8 cellular contexts compared by ENCODE assay signal in genomic region chr1:54413295-54413694, GRCh38. TPM values are rescaled to one million over a fixed set of nuclear protein-coding genes. Genes with fewer than 3 reads are reported as not detected.
DNase-seq lines count a peak whose midpoint lies in the region; ATAC-seq, FAIRE-seq and TF ChIP-seq lines count a peak whose summit lies in the region.

No MANE protein-coding gene starts in this region.

- intact Hi-C loops in natural killer cell (cut with micrococcal nuclease), result no loop called here
- intact Hi-C loops in K562 (cut with micrococcal nuclease), result no loop called here
- intact Hi-C loops in vagina (cut with DNase I), result no loop called here

- no peaks in the 10 kb centered on the region for H3K36me3 ChIP-seq in K562 (ENCODE audit: control insufficient read depth, insufficient read depth, low read length)
- no peaks in the 10 kb centered on the region for H3K36me3 ChIP-seq in liver (ENCODE audit: control insufficient read depth in 4 of 4, insufficient read depth in 3 of 4, low read depth in 1 of 4, low read length in 3 of 4)
- no peaks in the 10 kb centered on the region for H3K36me3 ChIP-seq in vagina

- no peak overlapping the region for H3K27ac ChIP-seq in K562 (ENCODE audit: extremely low read depth, low read depth, low read length)
- H3K27ac ChIP-seq in liver (ENCODE audit: low read depth in 1 of 2, low read length in 2 of 2), result peak overlapping the region in 1 of 2 donors; percentile 18
- H3K27ac ChIP-seq in vagina, result peak overlapping the region; percentile 51

- CTCF ChIA-PET in K562 (lab: Yijun Ruan, JAX; ENCODE audit: low intra/inter-chr PET ratio), result interaction anchor here (0.6 kb wide), 1 partner anchor 258 kb away, joined by 3 read pairs; no protein-coding TSS in a partner anchor

- DNase-seq in natural killer cell treated with Interleukin-12 subunit alpha and Interleukin-12 subunit beta and Interleukin-15 and Interleukin-18, amount 100 ng/mL, for 72 hours (ENCODE audit: low spot score), result no peak
- DNase-seq in natural killer cell (no peak), K562 (ENCODE audit: extremely low read depth in 1 of 4, low spot score in 3 of 4) (no peak), vagina (ENCODE audit: extremely low spot score in 2 of 2) (no peak), cortex of kidney (lab: John Stamatoyannopoulos, UW) (no peak)
- DNase-seq in stimulated activated CD4-positive, alpha-beta T cell treated with anti-CD3 and anti-CD28 coated beads, Interleukin-12 subunit alpha, Interleukin-12 subunit beta, amount 100 ng/mL, for 4 hours, result no peak

- H3K4me1 Mint-ChIP-seq in natural killer cell treated with Interleukin-12 subunit alpha and Interleukin-12 subunit beta and Interleukin-15 and Interleukin-18, amount 100 ng/mL, for 72 hours (ENCODE audit: low read depth in 2 of 2), result peaks cover 29 to 36% of the 10 kb centered on the region in 2 donors
- H3K4me1 Mint-ChIP-seq in natural killer cell, result peaks cover 31 to 44% of the 10 kb centered on the region in 2 donors

- TF ChIP-seq POLR2A in K562 (conservative IDR thresholded peaks at IDR 0.05) (no peak), vagina (IDR thresholded peaks at IDR 0.05) (no peak)

- peak in 1 of 2 donors; percentile 26 for ATAC-seq in natural killer cell treated with Interleukin-12 subunit alpha and Interleukin-12 subunit beta and Interleukin-15 and Interleukin-18, amount 100 ng/mL, for 72 hours
- ATAC-seq in natural killer cell (no peak), K562 (no peak), HG03521 (IDR thresholded peaks at IDR 0.05; ENCODE audit: unreplicated experiment) (no peak)

- no peak for TF ChIP-seq EP300 in K562 (IDR thresholded peaks at IDR 0.05; ENCODE audit: low read length)

- in situ Hi-C loops in K562 (cut with MboI), result no loop called here

- no peaks in the 10 kb centered on the region for H3K9me1 ChIP-seq in K562 (ENCODE audit: control insufficient read depth, insufficient read depth, low read length)

- no peaks in the 10 kb centered on the region for H3K9me3 ChIP-seq in K562 (replicated peaks; ENCODE audit: control insufficient read depth, insufficient read depth, low read depth, low read length)
- H3K9me3 ChIP-seq in liver (ENCODE audit: control insufficient read depth in 4 of 4, low read length in 3 of 4), result no peaks in the 10 kb centered on the region
- no peaks in the 10 kb centered on the region for H3K9me3 ChIP-seq in vagina

- no peak for TF ChIP-seq RAD21 in K562 (CRISPR knock-in tag; conservative IDR thresholded peaks at IDR 0.05 in 1 of 2, IDR thresholded peaks at IDR 0.05 in 1 of 2)
- TF ChIP-seq RAD21 in liver (IDR thresholded peaks at IDR 0.05), result peak in 1 of 2 donors; percentile 12

- BruUV-seq in K562 (replicated peaks; lab: Mats Ljungman, UMichigan), result no TSS peak

- H3K79me2 ChIP-seq in K562 (ENCODE audit: control insufficient read depth, insufficient read depth, low read length), result no peaks in the 10 kb centered on the region

- H3K36me3 Mint-ChIP-seq in natural killer cell treated with Interleukin-12 subunit alpha and Interleukin-12 subunit beta and Interleukin-15 and Interleukin-18, amount 100 ng/mL, for 72 hours, result no peaks in the 10 kb centered on the region
- H3K36me3 Mint-ChIP-seq in natural killer cell, result no peaks in the 10 kb centered on the region

- 70% methylated on average over 2 of the region's 2 CpGs for WGBS in K562 (ENCODE audit: insufficient coverage, low coverage, missing lambda C conversion rate)
- WGBS in liver, result 42% methylated on average over 2 of the region's 2 CpGs

- H4K20me1 ChIP-seq in K562 (replicated peaks; ENCODE audit: control insufficient read depth, insufficient read depth, low read length), result no peaks in the 10 kb centered on the region

- H3K9ac ChIP-seq in K562 (ENCODE audit: insufficient read depth in 1 of 2, low read depth in 2 of 2, low read length in 2 of 2) (no peak overlapping the region), liver (ENCODE audit: low read depth in 1 of 2, low read length in 2 of 2) (no peak overlapping the region)

- POLR2A ChIA-PET in K562 (lab: Yijun Ruan, JAX), result interaction anchor here (1.1 to 2.3 kb wide), 5 partner anchors 8 to 31 kb away, joined by 3 to 14 read pairs (median 4); no protein-coding TSS in a partner anchor

- H3K27ac Mint-ChIP-seq in natural killer cell treated with Interleukin-12 subunit alpha and Interleukin-12 subunit beta and Interleukin-15 and Interleukin-18, amount 100 ng/mL, for 72 hours, result peak overlapping the region; percentile 44 to 70
- H3K27ac Mint-ChIP-seq in natural killer cell, result no peak overlapping the region

- H3K4me1 ChIP-seq in K562 (replicated peaks in 1 of 2; ENCODE audit: control insufficient read depth in 2 of 2, insufficient read depth in 2 of 2, low read length in 2 of 2) (peaks cover 34 to 43% of the 10 kb centered on the region in 2 experiments), liver (ENCODE audit: control insufficient read depth in 4 of 4, insufficient read depth in 4 of 4, low read length in 3 of 4) (peaks cover 1 to 8% (median 5%) of the 10 kb centered on the region in 4 donors), vagina (peaks cover 34% of the 10 kb centered on the region)

- FAIRE-seq in K562 (lab: Jason Lieb, UNC), result no peak

- TF ChIP-seq CTCF in natural killer cell (IDR thresholded peaks at IDR 0.05), result no peak
- no peak for TF ChIP-seq CTCF in K562 (IDR thresholded peaks at IDR 0.05 in 2 of 3, conservative IDR thresholded peaks at IDR 0.05 in 1 of 3; ENCODE audit: insufficient read depth in 2 of 3, low read depth in 1 of 3, low read length in 3 of 3)
- no peak for TF ChIP-seq CTCF in liver (IDR thresholded peaks at IDR 0.05; ENCODE audit: low read depth, low read length, missing input control)
- no peak for TF ChIP-seq CTCF in vagina (IDR thresholded peaks at IDR 0.05)

- no peak overlapping the region for H3K4me2 ChIP-seq in K562 (ENCODE audit: insufficient read depth, low read length)

- H3K27me3 ChIP-seq in K562 (ENCODE audit: control insufficient read depth in 2 of 2, insufficient read depth in 2 of 2, low read length in 2 of 2), result no peaks in the 10 kb centered on the region
- H3K27me3 ChIP-seq in liver (ENCODE audit: control insufficient read depth in 4 of 4, insufficient read depth in 4 of 4, low read length in 3 of 4), result no peaks in the 10 kb centered on the region
- no peaks in the 10 kb centered on the region for H3K27me3 ChIP-seq in vagina

- no peak overlapping the region for H3K4me3 Mint-ChIP-seq in natural killer cell treated with Interleukin-12 subunit alpha and Interleukin-12 subunit beta and Interleukin-15 and Interleukin-18, amount 100 ng/mL, for 72 hours
- H3K4me3 Mint-ChIP-seq in natural killer cell, result no peak overlapping the region

- H3K4me3 ChIP-seq in K562 (no peak overlapping the region), liver (ENCODE audit: low read depth in 1 of 3, low read length in 3 of 3) (no peak overlapping the region), vagina (no peak overlapping the region)

- no peaks in the 10 kb centered on the region for H3K9me3 Mint-ChIP-seq in natural killer cell treated with Interleukin-12 subunit alpha and Interleukin-12 subunit beta and Interleukin-15 and Interleukin-18, amount 100 ng/mL, for 72 hours
- no peaks in the 10 kb centered on the region for H3K9me3 Mint-ChIP-seq in natural killer cell

- peak overlapping the region; percentile 50; the same call in 1 of the 2 replicates for H2AFZ ChIP-seq in K562 (ENCODE audit: low read depth, low read length)

- peaks cover 7 to 9% of the 10 kb centered on the region in 2 donors for H3K27me3 Mint-ChIP-seq in natural killer cell treated with Interleukin-12 subunit alpha and Interleukin-12 subunit beta and Interleukin-15 and Interleukin-18, amount 100 ng/mL, for 72 hours
- H3K27me3 Mint-ChIP-seq in natural killer cell (ENCODE audit: low read depth in 2 of 2), result peaks cover 0 to 9% of the 10 kb centered on the region in 2 donors

TF ChIP-seq in K562, 482 proteins besides CTCF, POLR2A, EP300 and RAD21 (continues in another document):
- no peak for TF ChIP-seq ZNF785 (CRISPR knock-in tag; IDR thresholded peaks at IDR 0.05)

TF ChIP-seq in liver, 16 proteins besides CTCF, POLR2A, EP300 and RAD21:
- TF ChIP-seq EGR1 (IDR thresholded peaks at IDR 0.05; ENCODE audit: low read depth in 2 of 2) (no peak), SP1 (IDR thresholded peaks at IDR 0.05) (peak; percentile 38), NR2F2 (IDR thresholded peaks at IDR 0.05) (peak; percentile 64)
TF ChIP-seq in liver: peak in this region for 2.

RNA-seq across cellular contexts. Expression of gene SSBP3, which starts 7.1 kb away (rescaled TPM):
- total RNA-seq in natural killer cell treated with Interleukin-12 subunit alpha and Interleukin-12 subunit beta and Interleukin-15 and Interleukin-18, amount 100 ng/mL, for 72 hours, result 10 to 100 TPM; 59.0 to 92.1 TPM
- total RNA-seq in natural killer cell, result 100 to 1,000 TPM; 162 to 224 (median 164) TPM
- 55.7 and 82.4 TPM in 2 replicates for total RNA-seq in K562 (2011; cell fraction: chromatin; rRNA removed; ENCODE audit: low replicate concordance)
- 34.6 and 49.5 TPM in 2 replicates for total RNA-seq in K562 (2011; cell fraction: nucleolus; rRNA removed)
- total RNA-seq in K562 (2011; cell fraction: nucleoplasm; rRNA removed), result 48.8 and 81.9 TPM in 2 replicates
- 23.8 and 36.9 TPM in 2 replicates for total RNA-seq in K562 (2014; rRNA removed)
- total RNA-seq in K562 (2014; rRNA removed; fragmentation: Illumina TruSeq; extraction: Trizol), result 33.8 and 44.0 TPM in 2 replicates
- 39.8 and 45.1 TPM in 2 replicates for total RNA-seq in K562 (2015; rRNA removed; fragmentation: Illumina TruSeq; extraction: Trizol)
- 102 and 106 TPM in 2 replicates for total RNA-seq in K562 (2021)
- polyA plus RNA-seq in K562 (2011; rRNA removed), result 17.6 and 43.9 TPM in 2 replicates
- polyA plus RNA-seq in K562 (2011; cell fraction: cytosol; rRNA removed), result 18.4 and 40.7 TPM in 2 replicates
- 39.0 and 40.4 TPM in 2 replicates for polyA plus RNA-seq in K562 (2011; cell fraction: nucleus; rRNA removed)
- 79.9 and 107 TPM in 2 replicates for polyA plus RNA-seq in K562 (2012)
- 107 and 108 TPM in 2 replicates for polyA plus RNA-seq in K562 (2014; fragmentation: Illumina TruSeq; extraction: Trizol)
- polyA plus RNA-seq in K562 (2014; fragmentation: Nextera tagmentation; extraction: Ambion mirVana), result 1 to 10 TPM; 8.7 TPM
- polyA plus RNA-seq in K562 (2014; rRNA removed), result 51.4 and 68.8 TPM in 2 replicates
- polyA minus RNA-seq in K562 (2011; rRNA and poly(A)+ RNA removed), result 13.2 and 17.4 TPM in 2 replicates
- polyA minus RNA-seq in K562 (2011; cell fraction: cytosol; rRNA and poly(A)+ RNA removed), result 21.6 and 33.8 TPM in 2 replicates
- polyA minus RNA-seq in K562 (2011; cell fraction: nucleus; rRNA and poly(A)+ RNA removed), result 9.7 and 14.1 TPM in 2 replicates
- total RNA-seq in liver, result 10 to 100 TPM in 1 of 2 donors, 1 to 10 TPM in 1; 7.7 to 24.7 TPM
- polyA plus RNA-seq in liver, result 10 to 100 TPM; 16.5 to 18.0 TPM
- total RNA-seq in vagina, result 70.7 TPM

Comparison
In these comparisons a context has a peak if more than half of its experiments do, and no peak if none do; other contexts are left out.
1. H3K27ac Mint-ChIP-seq: peak in natural killer cell treated with Interleukin-12 subunit alpha and Interleukin-12 subunit beta and Interleukin-15 and Interleukin-18, amount 100 ng/mL, for 72 hours (2 of 2); none in natural killer cell (0 of 2).